Comparison of ENCODE assay signal across 8 cellular contexts in genomic region chr3:32420138-32420981, GRCh38. TPM values are rescaled to one million over a fixed set of nuclear protein-coding genes. Genes with fewer than 3 reads are reported as not detected.
DNase-seq lines count a peak whose midpoint lies in the region; ATAC-seq and TF ChIP-seq lines count a peak whose summit lies in the region.

No MANE protein-coding gene starts in this region.

- DNase-seq in 8988T (peak; percentile 71), GM13977 (ENCODE audit: low spot score) (peak; percentile 73), NT2/D1 (ENCODE audit: low read depth, low spot score) (peak; percentile 42), cardiac fibroblast (ENCODE audit: low read depth in 2 of 2) (peak; percentile 46 to 65), mucosa of descending colon (no peak), HEK293T (ENCODE audit: extremely low spot score) (no peak), NCI-H2227 treated with DMSO at 0.1 percent for 48 hours (lab: John Stamatoyannopoulos, UW) (no peak)

- CTCF ChIA-PET in HEK293T (lab: Yijun Ruan, JAX), result no interaction called here

- POLR2A ChIA-PET in HEK293T (lab: Yijun Ruan, JAX), result no interaction called here

- peaks cover 11% of the 10 kb centered on the region for H3K4me1 ChIP-seq in NT2/D1 (ENCODE audit: insufficient read depth, insufficient read length)
- peaks cover 27% of the 10 kb centered on the region for H3K4me1 ChIP-seq in mucosa of descending colon (ENCODE audit: low read depth)

- peak overlapping the region; percentile 59 for H3K9ac ChIP-seq in NT2/D1 (ENCODE audit: insufficient read length, low read depth)

- H3K27me3 ChIP-seq in NT2/D1 (ENCODE audit: insufficient read depth, insufficient read length), result no peaks in the 10 kb centered on the region

- peaks cover 9% of the 10 kb centered on the region; the same call in 1 of the 2 replicates for H3K9me3 ChIP-seq in NT2/D1 (ENCODE audit: insufficient read depth, low read length)
- no peaks in the 10 kb centered on the region for H3K9me3 ChIP-seq in mucosa of descending colon

- in situ Hi-C loops in GM13977 (cut with MboI; ENCODE audit: low pct_unique_long_range_greater_than_20kb, low sequenced_read_pairs, unreplicated experiment), result no loop called here

- TF ChIP-seq CTCF in GM13977 (IDR thresholded peaks at IDR 0.05; ENCODE audit: extremely low read depth, insufficient read depth, missing control alignments), result peak; percentile 29
- peak; percentile 12 for TF ChIP-seq CTCF in cardiac fibroblast (IDR thresholded peaks at IDR 0.05; ENCODE audit: low read depth, low read length)
- TF ChIP-seq CTCF in mucosa of descending colon (IDR thresholded peaks at IDR 0.05), result no peak

- H3K36me3 ChIP-seq in NT2/D1 (ENCODE audit: insufficient read depth, insufficient read length, low read length) (no peaks in the 10 kb centered on the region), mucosa of descending colon (ENCODE audit: low read depth) (no peaks in the 10 kb centered on the region)

- intact Hi-C loops in mucosa of descending colon (cut with DNase I, micrococcal nuclease), result no loop called here

- H3K4me3 ChIP-seq in NT2/D1 (ENCODE audit: insufficient read length, low read depth) (no peak overlapping the region), cardiac fibroblast (replicated peaks in 1 of 2; ENCODE audit: low read depth in 2 of 2, low read length in 2 of 2) (no peak overlapping the region), mucosa of descending colon (no peak overlapping the region)

- ATAC-seq in HG02798 (IDR thresholded peaks at IDR 0.05; ENCODE audit: poor library complexity, unreplicated experiment) (peak; percentile 71), mucosa of descending colon (peak; percentile 40)

TF ChIP-seq in HEK293T, 16 proteins besides CTCF, POLR2A, EP300 and RAD21:
- TF ChIP-seq SUZ12 (IDR thresholded peaks at IDR 0.05), result no peak
- TF ChIP-seq L3MBTL2 (conservative IDR thresholded peaks at IDR 0.05), result no peak
- TF ChIP-seq SP1 (IDR thresholded peaks at IDR 0.05), result no peak

RNA-seq across cellular contexts. Expression of gene CMTM7, which starts 28.7 kb away (rescaled TPM):
- total RNA-seq in mucosa of descending colon, result 1 to 10 TPM; 3.6 to 5.1 (median 4.8) TPM

Comparison
In these comparisons a context has a peak if more than half of its experiments do, and no peak if none do; other contexts are left out.
1. DNase-seq: peak in 8988T (single experiment), GM13977 (single experiment), NT2/D1 (single experiment) and cardiac fibroblast (2 of 2); none in mucosa of descending colon (0 of 3), HEK293T (single experiment) and NCI-H2227 treated with DMSO at 0.1 percent for 48 hours (single experiment).